Comparison of ENCODE assay signal across 24 cellular contexts in genomic region chr5:109290231-109290630, GRCh38.
"Had no signal": no experiment of that assay in that cellular context is flagged by ENCODE, and none has a peak within 500 bp of the region (broad histone marks: within the 10 kb centered on the region; RNA-seq: fewer than 3 reads in every experiment).

No MANE protein-coding gene starts in this region.

- H3K27me3 ChIP-seq: stomach, suprapubic skin, testis, thyroid gland, tibial artery, tibial nerve, transverse colon, upper lobe of left lung, upper lobe of right lung, uterus, vagina had no signal

- H3K4me3 ChIP-seq: stomach, suprapubic skin, testis, thoracic aorta, thyroid gland, tibial artery, tibial nerve, transverse colon, upper lobe of left lung, upper lobe of right lung, uterus, vagina had no signal

- H3K9me3 ChIP-seq: testis, thyroid gland, uterus had no signal

- H3K27ac ChIP-seq: stomach, suprapubic skin, testis, thoracic aorta, thyroid gland, tibial artery, tibial nerve, transverse colon, upper lobe of left lung, upper lobe of right lung, uterus, vagina had no signal

- H3K36me3 ChIP-seq: suprapubic skin, thoracic aorta, thyroid gland, tibial nerve, transverse colon, upper lobe of left lung, upper lobe of right lung, uterus, vagina had no signal

- H3K4me1 ChIP-seq: stomach, suprapubic skin, testis, thyroid gland, tibial artery, tibial nerve, transverse colon, upper lobe of left lung, upper lobe of right lung, uterus, vagina had no signal

- DNase-seq: stimulated activated CD4-positive, alpha-beta T cell treated with anti-CD3 and anti-CD28 coated beads, Interleukin-2, amount 100 ng/mL, for 48 hours; stimulated activated CD4-positive, alpha-beta T cell treated with anti-CD3 and anti-CD28 coated beads, Interleukin-4, amount 100 ng/mL, for 1 hour; stimulated activated CD4-positive, alpha-beta T cell treated with anti-CD3 and anti-CD28 coated beads, Interleukin-4, amount 100 ng/mL, for 24 hours; stimulated activated CD4-positive, alpha-beta T cell treated with anti-CD3 and anti-CD28 coated beads, Interleukin-4, amount 100 ng/mL, for 4 hours; stimulated activated CD8-positive, alpha-beta memory T cell treated with anti-CD3 and anti-CD28 coated beads, Interleukin-4, amount 100 ng/mL, for 48 hours; stimulated activated naive B cell treated with anti-CD40 and anti-IgM and Interleukin-4, amounts not matched to agents 10 μg/mL and 1 μg/mL and 100 μg/mL, for 72 hours; stimulated activated naive CD4-positive, alpha-beta T cell; stimulated activated naive CD4-positive, alpha-beta T cell treated with Interleukin-2 at 50 U/mL for 16 hours; stimulated activated naive CD8-positive, alpha-beta T cell treated with anti-CD3 and anti-CD28 coated beads, Interleukin-15, amount 100 ng/mL, for 72 hours; stimulated activated naive CD8-positive, alpha-beta T cell treated with anti-CD3 and anti-CD28 coated beads, Interleukin-15, Interleukin-2, amounts not matched to agents 100 U/mL and 50 U/mL, for 24 hours; stomach; substantia nigra; testis; thyroid gland; tibial artery; transverse colon; trophoblast cell; upper lobe of left lung; upper lobe of right lung; uterus had no signal
